In genomic region chr14:28742171-28742846, GRCh38 we compare ENCODE assay signal across 30 cellular contexts. TPM values are rescaled to one million over a fixed set of nuclear protein-coding genes. Genes with fewer than 3 reads are reported as not detected.
A peak's percentile ranks its signal among the peaks of the same experiment; 100 is the strongest.
DNase-seq lines count a peak whose midpoint lies in the region; ATAC-seq and TF ChIP-seq lines count a peak whose summit lies in the region.
"Had no signal": no experiment of that assay in that cellular context is flagged by ENCODE, and none has a peak within 500 bp of the region (broad histone marks: within the 10 kb centered on the region; RNA-seq: fewer than 3 reads in every experiment).

No MANE protein-coding gene starts in this region.

- no peaks in the 10 kb centered on the region for H3K27me3 Mint-ChIP-seq in activated naive CD8-positive, alpha-beta T cell treated with anti-CD3 and anti-CD28 coated beads for 36 hours
- H3K27me3 Mint-ChIP-seq in activated naive CD8-positive, alpha-beta T cell treated with anti-CD3 and anti-CD28 coated beads, Interleukin-2, amount 50 U/mL, for 24 hours, result no peaks in the 10 kb centered on the region
- H3K27me3 Mint-ChIP-seq: CD4-positive, CD25-positive, alpha-beta regulatory T cell; naive thymus-derived CD4-positive, alpha-beta T cell; progenitor cell of endocrine pancreas had no signal

- peaks cover 4% of the 10 kb centered on the region for H3K9me3 Mint-ChIP-seq in activated naive CD8-positive, alpha-beta T cell treated with anti-CD3 and anti-CD28 coated beads for 36 hours
- peaks cover 16% of the 10 kb centered on the region for H3K9me3 Mint-ChIP-seq in activated naive CD8-positive, alpha-beta T cell treated with anti-CD3 and anti-CD28 coated beads, Interleukin-2, amount 50 U/mL, for 24 hours

- peaks cover 37% of the 10 kb centered on the region for H3K4me1 ChIP-seq in RWPE2 (ENCODE audit: insufficient read depth, poor library complexity, severe bottlenecking)
- H3K4me1 ChIP-seq in foreskin keratinocyte, result peaks cover 32% of the 10 kb centered on the region
- H3K4me1 ChIP-seq: sigmoid colon, SJSA1, tibial nerve had no signal

- no peak for DNase-seq in activated naive CD8-positive, alpha-beta T cell treated with anti-CD3 and anti-CD28 coated beads for 36 hours
- DNase-seq in activated naive CD8-positive, alpha-beta T cell treated with anti-CD3 and anti-CD28 coated beads, Interleukin-2, amount 50 U/mL, for 24 hours, result no peak
- DNase-seq in RWPE2 (ENCODE audit: low spot score), result no peak
- DNase-seq in foreskin keratinocyte, result peak; percentile 54 to 66
- DNase-seq in COLO829 (ENCODE audit: low spot score), result no peak
- no peak for DNase-seq in NCI-H2029 (lab: John Stamatoyannopoulos, UW)
- no peak for DNase-seq in NCI-H748 (lab: John Stamatoyannopoulos, UW; ENCODE audit: unreplicated experiment)
- no peak for DNase-seq in NCI-H2227 treated with DMSO at 0.1 percent for 48 hours (lab: John Stamatoyannopoulos, UW)
- DNase-seq: activated CD8-positive, alpha-beta T cell treated with anti-CD3 and anti-CD28 coated beads, Interleukin-2, amount 10 ng/mL, durations not matched to agents 7 days and 5 days; activated naive CD4-positive, alpha-beta T cell treated with anti-CD3 and anti-CD28 coated beads for 36 hours; CD4-positive, CD25-positive, alpha-beta regulatory T cell; DND-41; KG1; left ventricle myocardium superior; midbrain; MV-4-11; naive thymus-derived CD4-positive, alpha-beta T cell; NCI-H1436; NCI-H2107; NCI-H446; NCI-H82; sigmoid colon; stimulated activated CD4-positive, alpha-beta T cell treated with anti-CD3 and anti-CD28 coated beads, Interleukin-4, amount 100 ng/mL, for 24 hours; T-helper 9 cell had no signal

- no peak overlapping the region for H3K4me3 Mint-ChIP-seq in activated naive CD8-positive, alpha-beta T cell treated with anti-CD3 and anti-CD28 coated beads for 36 hours
- no peak overlapping the region for H3K4me3 Mint-ChIP-seq in activated naive CD8-positive, alpha-beta T cell treated with anti-CD3 and anti-CD28 coated beads, Interleukin-2, amount 50 U/mL, for 24 hours
- H3K4me3 Mint-ChIP-seq: activated CD8-positive, alpha-beta T cell treated with anti-CD3 and anti-CD28 coated beads, Interleukin-2, amount 10 ng/mL, durations not matched to agents 7 days and 5 days; activated naive CD4-positive, alpha-beta T cell treated with anti-CD3 and anti-CD28 coated beads for 36 hours; CD4-positive, CD25-positive, alpha-beta regulatory T cell; naive thymus-derived CD4-positive, alpha-beta T cell had no signal

- no peaks in the 10 kb centered on the region for H3K4me1 Mint-ChIP-seq in activated naive CD8-positive, alpha-beta T cell treated with anti-CD3 and anti-CD28 coated beads for 36 hours
- H3K4me1 Mint-ChIP-seq in activated naive CD8-positive, alpha-beta T cell treated with anti-CD3 and anti-CD28 coated beads, Interleukin-2, amount 50 U/mL, for 24 hours, result no peaks in the 10 kb centered on the region
- H3K4me1 Mint-ChIP-seq: CD4-positive, CD25-positive, alpha-beta regulatory T cell; naive thymus-derived CD4-positive, alpha-beta T cell had no signal

- TF ChIP-seq CTCF in RWPE2 (IDR thresholded peaks at IDR 0.05; ENCODE audit: poor library complexity, severe bottlenecking) (no peak), foreskin keratinocyte (conservative IDR thresholded peaks at IDR 0.05) (no peak)

- H3K36me3 Mint-ChIP-seq in activated naive CD8-positive, alpha-beta T cell treated with anti-CD3 and anti-CD28 coated beads for 36 hours, result no peaks in the 10 kb centered on the region
- H3K36me3 Mint-ChIP-seq in activated naive CD8-positive, alpha-beta T cell treated with anti-CD3 and anti-CD28 coated beads, Interleukin-2, amount 50 U/mL, for 24 hours (ENCODE audit: low read depth), result no peaks in the 10 kb centered on the region
- H3K36me3 Mint-ChIP-seq: CD4-positive, CD25-positive, alpha-beta regulatory T cell; naive thymus-derived CD4-positive, alpha-beta T cell had no signal

- H3K9me3 ChIP-seq in RWPE2 (ENCODE audit: severe bottlenecking), result no peaks in the 10 kb centered on the region
- H3K9me3 ChIP-seq: SJSA1 had no signal

- H3K27ac Mint-ChIP-seq in activated naive CD8-positive, alpha-beta T cell treated with anti-CD3 and anti-CD28 coated beads for 36 hours, result peak overlapping the region; percentile 26
- H3K27ac Mint-ChIP-seq in activated naive CD8-positive, alpha-beta T cell treated with anti-CD3 and anti-CD28 coated beads, Interleukin-2, amount 50 U/mL, for 24 hours, result no peak overlapping the region
- H3K27ac Mint-ChIP-seq: activated CD8-positive, alpha-beta T cell treated with anti-CD3 and anti-CD28 coated beads, Interleukin-2, amount 10 ng/mL, durations not matched to agents 7 days and 5 days; activated naive CD4-positive, alpha-beta T cell treated with anti-CD3 and anti-CD28 coated beads for 36 hours; CD4-positive, CD25-positive, alpha-beta regulatory T cell; naive thymus-derived CD4-positive, alpha-beta T cell; progenitor cell of endocrine pancreas had no signal

- ATAC-seq in activated naive CD8-positive, alpha-beta T cell treated with anti-CD3 and anti-CD28 coated beads, Interleukin-2, amount 50 U/mL, for 24 hours, result no peak
- ATAC-seq in RWPE2 (ENCODE audit: low read depth) (peak; percentile 48; the same call in 2 of the 3 replicates), foreskin keratinocyte (peak; percentile 67)
- ATAC-seq: activated CD8-positive, alpha-beta T cell treated with anti-CD3 and anti-CD28 coated beads, Interleukin-2, amount 10 ng/mL, durations not matched to agents 7 days and 5 days; HCT116; left ventricle myocardium superior; naive thymus-derived CD4-positive, alpha-beta T cell had no signal

- H3K4me3 ChIP-seq in RWPE2 (ENCODE audit: severe bottlenecking), result no peak overlapping the region
- H3K4me3 ChIP-seq: sigmoid colon, SJSA1, tibial nerve had no signal

- H3K27me3 ChIP-seq in RWPE2 (ENCODE audit: insufficient read depth, poor library complexity, severe bottlenecking), result no peaks in the 10 kb centered on the region
- H3K27me3 ChIP-seq in foreskin keratinocyte, result no peaks in the 10 kb centered on the region
- H3K27me3 ChIP-seq: sigmoid colon, tibial nerve had no signal

- H3K36me3 ChIP-seq in RWPE2 (ENCODE audit: low read depth), result no peaks in the 10 kb centered on the region
- H3K36me3 ChIP-seq: sigmoid colon, SJSA1, tibial nerve had no signal

- H3K27ac ChIP-seq in RWPE2 (ENCODE audit: poor library complexity, severe bottlenecking) (peak overlapping the region; percentile 55), foreskin keratinocyte (peak overlapping the region; percentile 71)
- H3K27ac ChIP-seq: 22Rv1, sigmoid colon, SJSA1, tibial nerve had no signal

RNA-seq across cellular contexts. Expression of gene FOXG1, which starts 24.3 kb away (rescaled TPM):
- not detected for total RNA-seq in activated naive CD8-positive, alpha-beta T cell treated with anti-CD3 and anti-CD28 coated beads for 36 hours
- total RNA-seq in foreskin keratinocyte, result not detected in 2 replicates
- polyA plus RNA-seq in foreskin keratinocyte, result not detected in 2 replicates
- total RNA-seq: activated CD8-positive, alpha-beta T cell treated with anti-CD3 and anti-CD28 coated beads, Interleukin-2, amount 10 ng/mL, durations not matched to agents 7 days and 5 days; activated naive CD4-positive, alpha-beta T cell treated with anti-CD3 and anti-CD28 coated beads for 36 hours; CD4-positive, CD25-positive, alpha-beta regulatory T cell; left ventricle myocardium superior; naive thymus-derived CD4-positive, alpha-beta T cell; RPMI7951; sigmoid colon; SJSA1; tibial nerve had no signal
- polyA plus RNA-seq: CD4-positive, CD25-positive, alpha-beta regulatory T cell; naive thymus-derived CD4-positive, alpha-beta T cell had no signal

Comparison
In these comparisons a context has a peak if more than half of its experiments do, and no peak if none do; other contexts are left out.
1. DNase-seq: peak in foreskin keratinocyte (2 of 2); none in activated naive CD8-positive, alpha-beta T cell treated with anti-CD3 and anti-CD28 coated beads for 36 hours (single experiment), activated naive CD8-positive, alpha-beta T cell treated with anti-CD3 and anti-CD28 coated beads, Interleukin-2, amount 50 U/mL, for 24 hours (single experiment), RWPE2 (single experiment), COLO829 (single experiment), NCI-H2029 (single experiment), NCI-H748 (single experiment) and NCI-H2227 treated with DMSO at 0.1 percent for 48 hours (single experiment).